12 cellular contexts compared by ENCODE assay signal in genomic region chr10:22700489-22700888, GRCh38. TPM values are rescaled to one million over a fixed set of nuclear protein-coding genes. Genes with fewer than 3 reads are reported as not detected.
DNase-seq lines count a peak whose midpoint lies in the region; ATAC-seq, FAIRE-seq and TF ChIP-seq lines count a peak whose summit lies in the region.
"Had no signal": no experiment of that assay in that cellular context is flagged by ENCODE, and none has a peak within 500 bp of the region (broad histone marks: within the 10 kb centered on the region; RNA-seq: fewer than 3 reads in every experiment).

No MANE protein-coding gene starts in this region.

- ATAC-seq in GM21526 (IDR thresholded peaks at IDR 0.05; ENCODE audit: low FRiP score, unreplicated experiment): peak; percentile 49
- no peak for ATAC-seq in naive thymus-derived CD4-positive, alpha-beta T cell
- no peak for ATAC-seq in GM21717 (IDR thresholded peaks at IDR 0.05; ENCODE audit: unreplicated experiment)
- no peak for ATAC-seq in HG03108 (IDR thresholded peaks at IDR 0.05; ENCODE audit: unreplicated experiment)
- ATAC-seq: left cardiac atrium had no signal

- H3K27ac ChIP-seq in KMS-11: peak overlapping the region; percentile 38; the same call in 1 of the 2 replicates
- H3K27ac ChIP-seq in naive thymus-derived CD4-positive, alpha-beta T cell (ENCODE audit: low read depth, low read length): peak overlapping the region; percentile 5

- peaks cover 65 to 97% (median 94%) of the 10 kb centered on the region in 7 donors for H3K4me1 Mint-ChIP-seq in naive thymus-derived CD4-positive, alpha-beta T cell
- H3K4me1 Mint-ChIP-seq in nephron progenitor cell: peaks cover 41% of the 10 kb centered on the region

- H2AFZ ChIP-seq in KMS-11 (ENCODE audit: low read depth): no peak overlapping the region

- H3K36me3 ChIP-seq in KMS-11 (ENCODE audit: insufficient read depth): no peaks in the 10 kb centered on the region
- no peaks in the 10 kb centered on the region for H3K36me3 ChIP-seq in naive thymus-derived CD4-positive, alpha-beta T cell (ENCODE audit: control insufficient read depth in 2 of 3, insufficient read depth in 3 of 3, low read length in 3 of 3)

- peaks cover 96% of the 10 kb centered on the region for H3K79me2 ChIP-seq in KMS-11 (ENCODE audit: insufficient read depth, low read depth)

- FAIRE-seq in GM18507 (lab: Jason Lieb, UNC): peak; percentile 24
- FAIRE-seq: D721Med had no signal

- H3K4me3 Mint-ChIP-seq in naive thymus-derived CD4-positive, alpha-beta T cell: peak overlapping the region in 7 of 10 donors; percentile 10 to 70 (median 35)
- no peak overlapping the region for H3K4me3 Mint-ChIP-seq in nephron progenitor cell

- peaks cover 12% of the 10 kb centered on the region for H4K20me1 ChIP-seq in KMS-11 (ENCODE audit: insufficient read depth)

- peak overlapping the region; percentile 80; the same call in 1 of the 2 replicates for H3K4me2 ChIP-seq in KMS-11

- no peak for DNase-seq in GM18507 (ENCODE audit: extremely low spot score, insufficient read length, low read depth)
- DNase-seq in naive thymus-derived CD4-positive, alpha-beta T cell: no peak
- no peak for DNase-seq in nephron progenitor cell
- DNase-seq: amniotic stem cell, left cardiac atrium, NCI-H1436 treated with DMSO at 0.1 percent for 48 hours, T-helper 2 cell had no signal

- peaks cover 0 to 4% (median 0%) of the 10 kb centered on the region in 11 donors for H3K9me3 Mint-ChIP-seq in naive thymus-derived CD4-positive, alpha-beta T cell
- H3K9me3 Mint-ChIP-seq in nephron progenitor cell: peaks cover 6% of the 10 kb centered on the region

- no peaks in the 10 kb centered on the region for H3K27me3 Mint-ChIP-seq in naive thymus-derived CD4-positive, alpha-beta T cell
- no peaks in the 10 kb centered on the region for H3K27me3 Mint-ChIP-seq in nephron progenitor cell (ENCODE audit: low read depth, poor library complexity)

- H3K36me3 Mint-ChIP-seq in naive thymus-derived CD4-positive, alpha-beta T cell: peaks cover 0 to 29% (median 17%) of the 10 kb centered on the region in 5 donors
- H3K36me3 Mint-ChIP-seq in nephron progenitor cell (ENCODE audit: low read depth): peaks cover 17% of the 10 kb centered on the region

- intact Hi-C loops in naive thymus-derived CD4-positive, alpha-beta T cell (cut with micrococcal nuclease): loop anchor here in 1 of 2 donors (2.0 kb wide), 1 partner anchor 14 kb away; the partner anchor contains the start of gene PIP4K2A

- CTCF ChIA-PET in naive thymus-derived CD4-positive, alpha-beta T cell (lab: Charles Lee): interaction anchor here (0.7 to 0.9 kb wide), 2 partner anchors 29 to 708 kb away, joined by 3 read pairs; no protein-coding TSS in a partner anchor

- H3K4me3 ChIP-seq in KMS-11 (IDR thresholded peaks at IDR 0.05; ENCODE audit: insufficient read depth, low read depth, low read length): no peak overlapping the region
- no peak overlapping the region for H3K4me3 ChIP-seq in naive thymus-derived CD4-positive, alpha-beta T cell (ENCODE audit: low read length)

- TF ChIP-seq CTCF in KMS-11 (conservative IDR thresholded peaks at IDR 0.05; ENCODE audit: low read depth, low read length): no peak
- TF ChIP-seq CTCF in nephron progenitor cell (IDR thresholded peaks at IDR 0.05): no peak

- H3K27me3 ChIP-seq in KMS-11 (ENCODE audit: insufficient read depth, low read depth): no peaks in the 10 kb centered on the region
- H3K27me3 ChIP-seq in naive thymus-derived CD4-positive, alpha-beta T cell (ENCODE audit: control insufficient read depth in 2 of 2, insufficient read depth in 2 of 2, low read length in 2 of 2): no peaks in the 10 kb centered on the region

- no peaks in the 10 kb centered on the region for H3K9me3 ChIP-seq in naive thymus-derived CD4-positive, alpha-beta T cell (ENCODE audit: control insufficient read depth in 2 of 3, low read length in 3 of 3)

- POLR2A ChIA-PET in naive thymus-derived CD4-positive, alpha-beta T cell (lab: Charles Lee): interaction anchor here (0.8 to 3.0 kb wide), 9 partner anchors 9 to 46 kb away, joined by 3 to 17 read pairs (median 4); no protein-coding TSS in a partner anchor

- H3K27ac Mint-ChIP-seq in naive thymus-derived CD4-positive, alpha-beta T cell: peak overlapping the region in 8 of 9 donors; percentile 44 to 91 (median 81)
- H3K27ac Mint-ChIP-seq in nephron progenitor cell: no peak overlapping the region

- H3K9ac ChIP-seq in KMS-11: no peak overlapping the region

- H3K4me1 ChIP-seq in KMS-11 (ENCODE audit: low read depth, poor library complexity, severe bottlenecking): peaks cover 66% of the 10 kb centered on the region
- peaks cover 48 to 81% of the 10 kb centered on the region in 2 donors for H3K4me1 ChIP-seq in naive thymus-derived CD4-positive, alpha-beta T cell (ENCODE audit: control insufficient read depth in 2 of 2, insufficient read depth in 2 of 2, low read length in 2 of 2)

RNA-seq across cellular contexts. Expression of gene PIP4K2A, which starts 13.9 kb away (rescaled TPM):
- 100 to 1,000 TPM; 110 to 152 (median 140) TPM for total RNA-seq in naive thymus-derived CD4-positive, alpha-beta T cell
- 10 to 100 TPM; 40.9 to 43.5 TPM for polyA plus RNA-seq in naive thymus-derived CD4-positive, alpha-beta T cell
